9 cellular contexts compared by ENCODE assay signal in the genomic region with DNA sequence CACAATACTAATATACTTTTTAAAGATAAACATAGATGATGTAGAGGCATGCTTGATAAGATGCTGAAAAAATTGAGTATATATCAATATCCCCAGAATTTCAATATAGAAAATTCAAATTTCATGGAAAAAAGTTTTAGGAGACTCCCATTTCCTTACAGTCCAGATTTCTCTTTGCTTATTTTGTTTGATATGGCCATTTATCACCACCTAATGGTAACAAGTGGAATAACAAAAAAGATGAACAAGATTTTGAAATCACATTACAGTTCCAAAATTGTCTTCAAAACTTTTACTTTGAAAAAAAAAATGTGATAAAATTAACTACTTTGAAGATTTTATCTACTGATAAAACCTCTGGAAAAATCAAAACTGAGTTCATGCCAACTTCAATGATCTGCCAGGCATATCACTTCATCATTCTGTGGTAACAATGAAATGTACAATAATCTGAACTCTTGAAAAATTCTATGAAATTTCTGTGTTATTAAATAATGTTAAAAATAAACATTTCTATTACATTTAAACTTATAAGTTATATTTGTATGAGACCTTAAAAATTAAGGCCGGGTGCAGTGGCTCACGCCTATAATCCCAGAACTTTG. TPM values are rescaled to one million over a fixed set of nuclear protein-coding genes. Genes with fewer than 3 reads are reported as not detected.
DNase-seq lines count a peak whose midpoint lies in the region; FAIRE-seq and TF ChIP-seq lines count a peak whose summit lies in the region.
"Had no signal": no experiment of that assay in that cellular context is flagged by ENCODE, and none has a peak within 500 bp of the region (broad histone marks: within the 10 kb centered on the region; RNA-seq: fewer than 3 reads in every experiment).

No MANE protein-coding gene starts in this region.

- no peak overlapping the region for H3K4me3 Mint-ChIP-seq in astrocyte (ENCODE audit: unreplicated experiment)
- H3K4me3 Mint-ChIP-seq: IgD-negative memory B cell had no signal

- DNase-seq in DMS 273 (lab: John Stamatoyannopoulos, UW; ENCODE audit: unreplicated experiment): peak; percentile 47
- peak; percentile 30 for DNase-seq in astrocyte (ENCODE audit: low read depth)
- peak; percentile 31 for DNase-seq in iris pigment epithelial cell (ENCODE audit: low read depth)
- DNase-seq in activated CD4-positive, CD25-positive, alpha-beta regulatory T cell treated with anti-CD3 and anti-CD28 coated beads, Interleukin-2, amount 50 U/mL, for 72 hours: no peak
- no peak for DNase-seq in T-helper 2 cell
- no peak for DNase-seq in stimulated activated CD4-positive, alpha-beta T cell treated with anti-CD3 and anti-CD28 coated beads, Interleukin-2, amount 100 ng/mL, for 24 hours
- DNase-seq in ecto neural progenitor cell (ENCODE audit: low spot score): no peak

- H3K9ac ChIP-seq in KMS-11 (no peak overlapping the region), astrocyte (ENCODE audit: low read length) (no peak overlapping the region)

- H3K79me2 ChIP-seq in KMS-11 (ENCODE audit: insufficient read depth, low read depth) (no peaks in the 10 kb centered on the region), astrocyte (ENCODE audit: insufficient read depth, low read length) (no peaks in the 10 kb centered on the region)

- no peaks in the 10 kb centered on the region for H3K27me3 ChIP-seq in KMS-11 (ENCODE audit: insufficient read depth, low read depth)
- no peaks in the 10 kb centered on the region for H3K27me3 ChIP-seq in astrocyte (ENCODE audit: insufficient read depth, low read length)

- no peaks in the 10 kb centered on the region for H4K20me1 ChIP-seq in KMS-11 (ENCODE audit: insufficient read depth)
- no peaks in the 10 kb centered on the region for H4K20me1 ChIP-seq in astrocyte (ENCODE audit: insufficient read depth, low read length)

- no peaks in the 10 kb centered on the region for H3K9me3 Mint-ChIP-seq in astrocyte (ENCODE audit: unreplicated experiment)
- H3K9me3 Mint-ChIP-seq: IgD-negative memory B cell had no signal

- H3K4me3 ChIP-seq in KMS-11 (IDR thresholded peaks at IDR 0.05; ENCODE audit: insufficient read depth, low read depth, low read length): no peak overlapping the region
- H3K4me3 ChIP-seq in astrocyte (ENCODE audit: insufficient read depth, low read depth, low read length): no peak overlapping the region

- no peaks in the 10 kb centered on the region for H3K9me3 ChIP-seq in astrocyte (ENCODE audit: insufficient read depth, low read depth, low read length)

- H3K36me3 Mint-ChIP-seq in astrocyte (ENCODE audit: low read depth, unreplicated experiment): no peaks in the 10 kb centered on the region

- no peaks in the 10 kb centered on the region for H3K36me3 ChIP-seq in KMS-11 (ENCODE audit: insufficient read depth)
- H3K36me3 ChIP-seq in astrocyte (ENCODE audit: insufficient read depth, low read length): peaks cover 6% of the 10 kb centered on the region

- H3K4me1 Mint-ChIP-seq in astrocyte (ENCODE audit: low read depth, unreplicated experiment): no peaks in the 10 kb centered on the region

- no peak overlapping the region for H3K27ac Mint-ChIP-seq in astrocyte (ENCODE audit: unreplicated experiment)

- TF ChIP-seq CTCF in KMS-11 (conservative IDR thresholded peaks at IDR 0.05; ENCODE audit: low read depth, low read length): peak; percentile 69
- peak; percentile 51 for TF ChIP-seq CTCF in astrocyte (IDR thresholded peaks at IDR 0.05; ENCODE audit: insufficient read depth, low read depth, low read length)

- H2AFZ ChIP-seq in KMS-11 (ENCODE audit: low read depth) (no peak overlapping the region), astrocyte (ENCODE audit: low read depth, low read length) (no peak overlapping the region)

- no peak overlapping the region for H3K27ac ChIP-seq in KMS-11
- H3K27ac ChIP-seq in astrocyte (ENCODE audit: low read depth, low read length): no peak overlapping the region

- H3K4me2 ChIP-seq in KMS-11 (no peak overlapping the region), astrocyte (ENCODE audit: low read length) (no peak overlapping the region)

- H3K4me1 ChIP-seq in KMS-11 (ENCODE audit: low read depth, poor library complexity, severe bottlenecking) (peaks cover 14% of the 10 kb centered on the region), astrocyte (ENCODE audit: insufficient read depth, low read length) (peaks cover 6% of the 10 kb centered on the region)

- no peak for FAIRE-seq in astrocyte (lab: Jason Lieb, UNC)

- no peaks in the 10 kb centered on the region for H3K27me3 Mint-ChIP-seq in astrocyte (ENCODE audit: low read depth, unreplicated experiment)
- H3K27me3 Mint-ChIP-seq: IgD-negative memory B cell had no signal

RNA-seq across cellular contexts. Expression of a gene that starts 17.5 kb away (rescaled TPM):
- 13.0 and 18.6 TPM in 2 replicates for total RNA-seq in astrocyte

RNA-seq across cellular contexts. Expression of a gene that starts 25.6 kb away (rescaled TPM):
- total RNA-seq in astrocyte: not detected in 2 replicates

Comparison
In these comparisons a context has a peak if more than half of its experiments do, and no peak if none do; other contexts are left out.
1. DNase-seq: peak in DMS 273 (single experiment), astrocyte (single experiment) and iris pigment epithelial cell (single experiment); none in activated CD4-positive, CD25-positive, alpha-beta regulatory T cell treated with anti-CD3 and anti-CD28 coated beads, Interleukin-2, amount 50 U/mL, for 72 hours (single experiment), T-helper 2 cell (0 of 5), stimulated activated CD4-positive, alpha-beta T cell treated with anti-CD3 and anti-CD28 coated beads, Interleukin-2, amount 100 ng/mL, for 24 hours (0 of 2) and ecto neural progenitor cell (single experiment).